In the genomic region with DNA sequence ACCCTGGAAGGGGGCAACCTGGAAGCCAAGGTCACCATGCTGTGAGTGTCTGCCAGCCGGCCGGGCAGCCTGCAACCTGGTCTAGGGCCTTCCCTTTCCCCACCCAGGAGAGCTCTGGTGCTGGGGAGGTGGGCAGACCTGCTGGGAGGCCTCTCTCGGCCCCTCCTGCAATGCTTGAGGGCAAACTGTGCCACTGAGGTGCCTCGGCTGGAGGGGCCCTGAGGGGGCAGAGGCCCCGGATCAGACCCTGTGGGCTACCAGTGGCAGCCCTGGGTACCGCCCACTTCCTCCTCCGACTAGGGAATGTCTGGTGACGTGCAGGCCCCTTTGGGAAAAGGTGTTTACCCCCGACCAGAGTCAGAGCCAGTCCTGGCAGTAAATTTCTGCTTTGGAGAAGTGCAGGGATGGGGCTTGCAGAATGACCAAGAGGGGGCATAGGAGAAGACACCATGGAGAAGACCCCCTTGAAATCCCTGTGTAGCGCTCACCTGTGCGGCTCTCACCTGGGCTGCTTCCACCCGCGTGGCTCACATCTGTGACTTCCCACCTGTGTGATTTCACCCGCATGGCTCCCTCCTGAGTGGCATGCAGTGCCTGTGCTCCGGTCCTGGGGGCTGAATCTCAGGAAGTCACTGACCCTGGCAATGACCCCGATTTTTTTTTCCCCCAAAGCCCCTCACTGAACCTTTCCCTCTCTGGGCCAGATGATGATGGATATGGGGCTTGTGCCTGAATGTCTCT, we compare ENCODE assay signal across 25 cellular contexts. TPM values are rescaled to one million over a fixed set of nuclear protein-coding genes. Genes with fewer than 3 reads are reported as not detected.
"Had no signal": no experiment of that assay in that cellular context is flagged by ENCODE, and none has a peak within 500 bp of the region (broad histone marks: within the 10 kb centered on the region; RNA-seq: fewer than 3 reads in every experiment).

No MANE protein-coding gene starts in this region.

- H3K4me1 ChIP-seq: foreskin keratinocyte, lower lobe of right lung, psoas muscle, testis, upper lobe of left lung had no signal

- H3K27me3 ChIP-seq: cardiac muscle cell, foreskin keratinocyte, hepatocyte, testis, upper lobe of left lung had no signal

- H3K9me3 ChIP-seq: lower lobe of right lung, psoas muscle, testis, upper lobe of left lung had no signal

- H3K27ac ChIP-seq: cardiac muscle cell, dorsolateral prefrontal cortex, epithelial cell of prostate, foreskin keratinocyte, hepatocyte, lower lobe of right lung, psoas muscle, testis, upper lobe of left lung had no signal

- H3K4me3 ChIP-seq: cardiac muscle cell, dorsolateral prefrontal cortex, hepatocyte, lower lobe of right lung, psoas muscle, testis, upper lobe of left lung had no signal

- H3K4me2 ChIP-seq: hepatocyte had no signal

- H3K36me3 ChIP-seq: cardiac muscle cell, lower lobe of right lung, upper lobe of left lung had no signal

- ATAC-seq: activated CD8-positive, alpha-beta T cell treated with anti-CD3 and anti-CD28 coated beads for 36 hours; foreskin keratinocyte; left colon; lower lobe of right lung; psoas muscle; right cardiac atrium; stimulated activated effector memory CD8-positive, alpha-beta T cell treated with anti-CD3 and anti-CD28 coated beads, Interleukin-12 subunit alpha, Interleukin-12 subunit beta, amount 100 ng/mL, for 72 hours had no signal

- DNase-seq: activated CD4-positive, alpha-beta T cell treated with anti-CD3 and anti-CD28 coated beads, Interleukin-2, amount 10 ng/mL, durations not matched to agents 24 days and 14 days; activated CD8-positive, alpha-beta T cell treated with anti-CD3 and anti-CD28 coated beads for 36 hours; activated naive CD4-positive, alpha-beta T cell; activated naive CD8-positive, alpha-beta T cell treated with anti-CD3 and anti-CD28 coated beads for 36 hours; amniotic stem cell; foreskin keratinocyte; islet precursor cell; left colon; lower lobe of right lung; occipital lobe; psoas muscle; right cardiac atrium; small intestine; stimulated activated CD4-positive, alpha-beta T cell treated with anti-CD3 and anti-CD28 coated beads, Interleukin-15, amount 100 ng/mL, for 24 hours; stimulated activated CD4-positive, alpha-beta T cell treated with anti-CD3 and anti-CD28 coated beads, Interleukin-2, amount 100 ng/mL, for 48 hours; testis had no signal

RNA-seq across cellular contexts. Expression of a gene that starts 1.1 kb away (rescaled TPM):
- total RNA-seq: activated CD4-positive, alpha-beta T cell treated with anti-CD3 and anti-CD28 coated beads, Interleukin-2, amount 10 ng/mL, durations not matched to agents 24 days and 14 days; activated CD8-positive, alpha-beta T cell treated with anti-CD3 and anti-CD28 coated beads for 36 hours; activated naive CD8-positive, alpha-beta T cell treated with anti-CD3 and anti-CD28 coated beads for 36 hours; activated T-helper 1 cell treated with anti-CD3 and anti-CD28 coated beads, Interleukin-12 subunit alpha, Interleukin-12 subunit beta, Interleukin-2, Interleukin-4 antibody, amounts not matched to agents 30 ng/mL and 10 ng/mL and 1 ng/mL, durations not matched to agents 14 hours and 24 hours and 36 hours; cardiac muscle cell; fibroblast of lung; foreskin keratinocyte; hepatocyte; left colon; lower lobe of right lung; occipital lobe; T-helper 2 cell treated with Interferon-gamma antibody and Interleukin-4, amounts not matched to agents 100 ng/mL and 5 ng/mL, for 36 hours; testis; upper lobe of left lung had no signal

RNA-seq across cellular contexts. Expression of a gene that starts 23.6 kb away (rescaled TPM):
- total RNA-seq: activated CD4-positive, alpha-beta T cell treated with anti-CD3 and anti-CD28 coated beads, Interleukin-2, amount 10 ng/mL, durations not matched to agents 24 days and 14 days; activated CD8-positive, alpha-beta T cell treated with anti-CD3 and anti-CD28 coated beads for 36 hours; activated naive CD8-positive, alpha-beta T cell treated with anti-CD3 and anti-CD28 coated beads for 36 hours; activated T-helper 1 cell treated with anti-CD3 and anti-CD28 coated beads, Interleukin-12 subunit alpha, Interleukin-12 subunit beta, Interleukin-2, Interleukin-4 antibody, amounts not matched to agents 30 ng/mL and 10 ng/mL and 1 ng/mL, durations not matched to agents 14 hours and 24 hours and 36 hours; cardiac muscle cell; fibroblast of lung; foreskin keratinocyte; hepatocyte; left colon; lower lobe of right lung; occipital lobe; psoas muscle; right cardiac atrium; T-helper 2 cell treated with Interferon-gamma antibody and Interleukin-4, amounts not matched to agents 100 ng/mL and 5 ng/mL, for 36 hours; upper lobe of left lung had no signal

RNA-seq across cellular contexts. Expression of a gene that starts 39.2 kb away (rescaled TPM):
- total RNA-seq: activated CD4-positive, alpha-beta T cell treated with anti-CD3 and anti-CD28 coated beads, Interleukin-2, amount 10 ng/mL, durations not matched to agents 24 days and 14 days; activated CD8-positive, alpha-beta T cell treated with anti-CD3 and anti-CD28 coated beads for 36 hours; activated naive CD8-positive, alpha-beta T cell treated with anti-CD3 and anti-CD28 coated beads for 36 hours; activated T-helper 1 cell treated with anti-CD3 and anti-CD28 coated beads, Interleukin-12 subunit alpha, Interleukin-12 subunit beta, Interleukin-2, Interleukin-4 antibody, amounts not matched to agents 30 ng/mL and 10 ng/mL and 1 ng/mL, durations not matched to agents 14 hours and 24 hours and 36 hours; cardiac muscle cell; dorsolateral prefrontal cortex; fibroblast of lung; foreskin keratinocyte; hepatocyte; left colon; lower lobe of right lung; occipital lobe; psoas muscle; right cardiac atrium; T-helper 2 cell treated with Interferon-gamma antibody and Interleukin-4, amounts not matched to agents 100 ng/mL and 5 ng/mL, for 36 hours; testis had no signal
